Comparison of ENCODE assay signal across 8 cellular contexts in genomic region chr5:177302354-177303110, GRCh38. TPM values are rescaled to one million over a fixed set of nuclear protein-coding genes. Genes with fewer than 3 reads are reported as not detected.
DNase-seq lines count a peak whose midpoint lies in the region; ATAC-seq and TF ChIP-seq lines count a peak whose summit lies in the region.

No MANE protein-coding gene starts in this region.

- H3K27ac ChIP-seq in iPS-20b (ENCODE audit: low read length), result no peak overlapping the region
- peak overlapping the region; percentile 85 for H3K27ac ChIP-seq in suprapubic skin

- DNase-seq in AG09309 (ENCODE audit: low read depth) (no peak), HEK293T (ENCODE audit: extremely low spot score) (peak; percentile 42), suprapubic skin (ENCODE audit: low spot score in 2 of 2) (peak in 1 of 2 donors; percentile 68), OCI-M2 (lab: John Stamatoyannopoulos, UW; ENCODE audit: unreplicated experiment) (no peak), DMS114 treated with DMSO at 0.1 percent for 48 hours (lab: John Stamatoyannopoulos, UW; ENCODE audit: unreplicated experiment) (no peak)
- no peak for DNase-seq in activated naive CD4-positive, alpha-beta T cell treated with anti-CD3 and anti-CD28 coated beads, Interleukin-2, amount 50 U/mL, for 72 hours (ENCODE audit: low spot score in 2 of 2)
- DNase-seq in effector CD8-positive, alpha-beta T cell (lab: John Stamatoyannopoulos, UW), result no peak

- H3K27me3 ChIP-seq in iPS-20b (ENCODE audit: insufficient read depth, low read length), result no peaks in the 10 kb centered on the region
- H3K27me3 ChIP-seq in suprapubic skin, result no peaks in the 10 kb centered on the region

- no peaks in the 10 kb centered on the region for H3K9me3 Mint-ChIP-seq in activated naive CD4-positive, alpha-beta T cell treated with anti-CD3 and anti-CD28 coated beads, Interleukin-2, amount 50 U/mL, for 72 hours

- ATAC-seq in activated naive CD4-positive, alpha-beta T cell treated with anti-CD3 and anti-CD28 coated beads, Interleukin-2, amount 50 U/mL, for 72 hours, result no peak

- no peak for TF ChIP-seq CTCF in AG09309 (IDR thresholded peaks at IDR 0.05; ENCODE audit: control insufficient read depth, insufficient read depth, low read depth, low read length, missing control alignments)
- no peak for TF ChIP-seq CTCF in suprapubic skin (IDR thresholded peaks at IDR 0.05)

- POLR2A ChIA-PET in HEK293T (lab: Yijun Ruan, JAX), result interaction anchor here (0.6 to 1.7 kb wide), 3 partner anchors 10 to 124 kb away, joined by 3 to 10 read pairs (median 6); partner anchors contain the start of genes GRK6 and MXD3

- CTCF ChIA-PET in HEK293T (lab: Yijun Ruan, JAX), result interaction anchor here (1.1 to 5.4 kb wide), 2 partner anchors 8 to 190 kb away, joined by 3 to 35 read pairs; no protein-coding TSS in a partner anchor

- no peak for TF ChIP-seq EP300 in suprapubic skin (IDR thresholded peaks at IDR 0.05)

- H3K36me3 ChIP-seq in iPS-20b (ENCODE audit: insufficient read depth, low read depth, low read length) (peaks cover 57% of the 10 kb centered on the region), suprapubic skin (peaks cover 24% of the 10 kb centered on the region)

- 53% methylated on average over 10 of the region's 24 CpGs for WGBS in suprapubic skin

- peak overlapping the region; percentile 84 to 92 for H3K27ac Mint-ChIP-seq in activated naive CD4-positive, alpha-beta T cell treated with anti-CD3 and anti-CD28 coated beads, Interleukin-2, amount 50 U/mL, for 72 hours

- H3K4me3 ChIP-seq in AG09309 (ENCODE audit: control insufficient read depth, low read depth, low read length) (peak overlapping the region; percentile 83), iPS-20b (ENCODE audit: low read length) (peak overlapping the region; percentile 98), suprapubic skin (peak overlapping the region; percentile 69)

- peak overlapping the region; percentile 71; the same call in 1 of the 2 replicates for H3K9ac ChIP-seq in iPS-20b (ENCODE audit: low read depth, low read length)

- TF ChIP-seq POLR2A in suprapubic skin (IDR thresholded peaks at IDR 0.05), result no peak

- H3K4me1 ChIP-seq in iPS-20b (ENCODE audit: insufficient read depth, low read length) (peaks cover 5% of the 10 kb centered on the region), suprapubic skin (peaks cover 76% of the 10 kb centered on the region)

- peaks cover 19 to 33% of the 10 kb centered on the region in 2 donors for H3K36me3 Mint-ChIP-seq in activated naive CD4-positive, alpha-beta T cell treated with anti-CD3 and anti-CD28 coated beads, Interleukin-2, amount 50 U/mL, for 72 hours

- H3K9me3 ChIP-seq in iPS-20b (ENCODE audit: insufficient read depth, low read depth, low read length) (no peaks in the 10 kb centered on the region), suprapubic skin (no peaks in the 10 kb centered on the region)

TF ChIP-seq in HEK293T, 16 proteins besides CTCF, POLR2A, EP300 and RAD21:
- TF ChIP-seq L3MBTL2 (conservative IDR thresholded peaks at IDR 0.05) (no peak), SP1 (IDR thresholded peaks at IDR 0.05) (no peak), FOXA1 (IDR thresholded peaks at IDR 0.05) (no peak), ELF4 (IDR thresholded peaks at IDR 0.05) (no peak), FOXM1 (IDR thresholded peaks at IDR 0.05; ENCODE audit: borderline replicate concordance) (no peak), SUZ12 (IDR thresholded peaks at IDR 0.05) (no peak), HDGF (IDR thresholded peaks at IDR 0.05; ENCODE audit: borderline replicate concordance) (no peak)

RNA-seq across cellular contexts. Expression of gene RAB24, which starts 1.0 kb away (rescaled TPM):
- 10 to 100 TPM; 14.8 to 21.5 TPM for total RNA-seq in activated naive CD4-positive, alpha-beta T cell treated with anti-CD3 and anti-CD28 coated beads, Interleukin-2, amount 50 U/mL, for 72 hours
- 10 to 100 TPM; 36.7 to 70.1 (median 43.3) TPM for total RNA-seq in suprapubic skin

RNA-seq across cellular contexts. Expression of gene PRELID1, which starts 1.1 kb away (rescaled TPM):
- 100 to 1,000 TPM; 161 to 206 TPM for total RNA-seq in activated naive CD4-positive, alpha-beta T cell treated with anti-CD3 and anti-CD28 coated beads, Interleukin-2, amount 50 U/mL, for 72 hours
- total RNA-seq in suprapubic skin, result 10 to 100 TPM; 54.2 to 90.1 (median 62.1) TPM

RNA-seq across cellular contexts. Expression of gene MXD3, which starts 9.2 kb away (rescaled TPM):
- 10 to 100 TPM; 31.4 to 73.9 TPM for total RNA-seq in activated naive CD4-positive, alpha-beta T cell treated with anti-CD3 and anti-CD28 coated beads, Interleukin-2, amount 50 U/mL, for 72 hours
- total RNA-seq in suprapubic skin, result 10 to 100 TPM in 3 of 4 donors, 1 to 10 TPM in 1; 8.7 to 30.3 (median 11.7) TPM

RNA-seq across cellular contexts. Expression of gene LMAN2, which starts 48.9 kb away (rescaled TPM):
- total RNA-seq in activated naive CD4-positive, alpha-beta T cell treated with anti-CD3 and anti-CD28 coated beads, Interleukin-2, amount 50 U/mL, for 72 hours, result 100 to 1,000 TPM in 1 of 2 donors, 10 to 100 TPM in 1; 96.7 to 108 TPM
- total RNA-seq in suprapubic skin, result 100 to 1,000 TPM; 119 to 191 (median 160) TPM

RNA-seq across cellular contexts. Expression of gene RGS14, which starts 55.2 kb away (rescaled TPM):
- total RNA-seq in activated naive CD4-positive, alpha-beta T cell treated with anti-CD3 and anti-CD28 coated beads, Interleukin-2, amount 50 U/mL, for 72 hours, result 10 to 100 TPM; 22.0 to 77.6 TPM
- 10 to 100 TPM; 38.5 to 85.9 (median 68.8) TPM for total RNA-seq in suprapubic skin
